8 cellular contexts compared by ENCODE assay signal in genomic region chr2:127386764-127387654, GRCh38. TPM values are rescaled to one million over a fixed set of nuclear protein-coding genes. Genes with fewer than 3 reads are reported as not detected.
DNase-seq lines count a peak whose midpoint lies in the region; ATAC-seq and TF ChIP-seq lines count a peak whose summit lies in the region.

No MANE protein-coding gene starts in this region.

- DNase-seq in CD8-positive, alpha-beta T cell: peak; percentile 62 to 89 (median 78)
- DNase-seq in HUDEP-2 (lab: John Stamatoyannopoulos, UW; ENCODE audit: unreplicated experiment in 76 of 76) (peak in 71 of 76 experiments; percentile 4 to 78 (median 62)), NOMO-1 treated with dmso at 0.1 percent for 144 hours (lab: John Stamatoyannopoulos, UW; ENCODE audit: unreplicated experiment) (peak; percentile 69), epithelial cell of esophagus (ENCODE audit: low read depth) (peak; percentile 86)
- peak; percentile 86 for DNase-seq in activated CD8-positive, alpha-beta memory T cell treated with anti-CD3 and anti-CD28 coated beads, Interleukin-2, amount 50 U/mL, for 48 hours
- peak; percentile 68 to 80 for DNase-seq in stimulated activated CD8-positive, alpha-beta memory T cell treated with anti-CD3 and anti-CD28 coated beads, Interleukin-2, amount 100 ng/mL, for 48 hours (ENCODE audit: low read depth in 2 of 2)

- no peaks in the 10 kb centered on the region for H3K27me3 Mint-ChIP-seq in CD8-positive, alpha-beta T cell (ENCODE audit: low read depth)

- ATAC-seq in CD8-positive, alpha-beta T cell: peak; percentile 66
- peak; percentile 41 for ATAC-seq in GM21367 (IDR thresholded peaks at IDR 0.05; ENCODE audit: unreplicated experiment)

- peak overlapping the region; percentile 85 for H3K27ac Mint-ChIP-seq in CD8-positive, alpha-beta T cell

- intact Hi-C loops in CD8-positive, alpha-beta T cell (cut with DNase I, micrococcal nuclease): loop anchor here (1.0 to 10.0 kb wide), 10 partner anchors 29 to 732 kb away; partner anchors contain the start of genes SAP130 (in 2 of the 2), ERCC3 (in 1 of the 2), GYPC (in 1 of the 2) and IWS1 (in 1 of the 2)

- H3K4me3 Mint-ChIP-seq in CD8-positive, alpha-beta T cell: peak overlapping the region; percentile 86

- CTCF ChIA-PET in CD8-positive, alpha-beta T cell (lab: Charles Lee): no interaction called here

- peak overlapping the region; percentile 99 for H3K27ac ChIP-seq in CD8-positive, alpha-beta T cell (ENCODE audit: low read depth, low read length)

- H3K9me3 ChIP-seq in CD8-positive, alpha-beta T cell (ENCODE audit: low read length): no peaks in the 10 kb centered on the region
- no peaks in the 10 kb centered on the region for H3K9me3 ChIP-seq in mononuclear cell (ENCODE audit: low read depth, low read length)

- peaks cover 43% of the 10 kb centered on the region for H3K4me1 ChIP-seq in CD8-positive, alpha-beta T cell (ENCODE audit: insufficient read depth, low read length)
- H3K4me1 ChIP-seq in mononuclear cell (ENCODE audit: insufficient read depth, low read length): peaks cover 57% of the 10 kb centered on the region

- POLR2A ChIA-PET in CD8-positive, alpha-beta T cell (lab: Charles Lee): interaction anchor here (0.5 to 1.0 kb wide), 3 partner anchors 16 to 139 kb away, joined by 3 to 5 read pairs (median 3); partner anchors contain the start of gene IWS1

- no peaks in the 10 kb centered on the region for H3K9me3 Mint-ChIP-seq in CD8-positive, alpha-beta T cell

- H3K36me3 ChIP-seq in CD8-positive, alpha-beta T cell (ENCODE audit: insufficient read depth, low read length): no peaks in the 10 kb centered on the region

- H3K4me1 Mint-ChIP-seq in CD8-positive, alpha-beta T cell (ENCODE audit: low read depth): peaks cover 70% of the 10 kb centered on the region

- TF ChIP-seq CTCF in CD8-positive, alpha-beta T cell (IDR thresholded peaks at IDR 0.05): no peak
- TF ChIP-seq CTCF in epithelial cell of esophagus (IDR thresholded peaks at IDR 0.05; ENCODE audit: insufficient read depth, low read depth, low read length, missing control alignments): no peak

- peaks cover 17% of the 10 kb centered on the region for H3K36me3 Mint-ChIP-seq in CD8-positive, alpha-beta T cell

- peak overlapping the region; percentile 60 for H3K4me3 ChIP-seq in CD8-positive, alpha-beta T cell (ENCODE audit: low read depth, low read length)
- H3K4me3 ChIP-seq in epithelial cell of esophagus (ENCODE audit: low read length): peak overlapping the region; percentile 76
- peak overlapping the region; percentile 85 for H3K4me3 ChIP-seq in mononuclear cell (ENCODE audit: low read length)

- no peaks in the 10 kb centered on the region for H3K27me3 ChIP-seq in CD8-positive, alpha-beta T cell (ENCODE audit: insufficient read depth, low read length)
- no peaks in the 10 kb centered on the region for H3K27me3 ChIP-seq in mononuclear cell (ENCODE audit: insufficient read depth, low read length)

RNA-seq across cellular contexts. Expression of gene MAP3K2, which starts 0.8 kb away (rescaled TPM):
- total RNA-seq in CD8-positive, alpha-beta T cell: 100 to 1,000 TPM; 126 to 137 TPM
- 153 TPM for total RNA-seq in mononuclear cell

RNA-seq across cellular contexts. Expression of gene PROC, which starts 31.2 kb away (rescaled TPM):
- total RNA-seq in CD8-positive, alpha-beta T cell: under 1 TPM in 1 of 2 experiments, not detected in 1; 0.33 TPM
- total RNA-seq in mononuclear cell: 0.84 TPM

Comparison
In these comparisons a context has a peak if more than half of its experiments do, and no peak if none do; other contexts are left out.
1. Peak in every context shown above with its lines: DNase-seq, ATAC-seq, H3K4me3 ChIP-seq and H3K27ac ChIP-seq.